In the genomic region with DNA sequence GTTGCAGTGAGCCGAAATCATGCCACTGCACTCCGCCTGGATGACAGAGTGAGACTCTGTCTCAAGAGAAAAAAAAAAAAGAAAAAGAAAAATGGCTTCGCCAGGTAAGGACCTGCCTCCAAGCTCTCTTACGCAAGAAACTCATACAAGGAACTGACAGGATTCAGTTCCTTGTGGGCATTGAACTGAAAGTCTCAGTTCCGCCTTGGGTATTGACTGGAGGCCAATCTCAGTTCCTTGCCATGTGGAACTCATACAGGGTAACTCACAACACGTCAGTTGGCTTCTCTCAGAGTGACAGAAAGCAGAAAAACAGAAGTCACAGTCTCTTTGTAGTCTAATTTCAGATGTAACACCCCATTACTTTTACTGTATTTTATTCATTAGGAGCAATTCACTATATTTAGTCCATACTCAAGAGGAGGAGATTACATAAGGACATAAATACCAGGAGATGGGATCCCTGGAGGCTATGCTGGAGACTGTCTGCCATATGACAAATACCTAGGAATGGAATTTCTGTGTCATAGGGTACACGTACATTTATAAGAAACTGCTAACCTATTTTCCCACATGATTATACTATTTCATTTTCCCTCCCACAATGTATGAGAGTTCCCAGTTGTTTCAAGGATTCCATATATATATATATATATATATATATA, we compare ENCODE assay signal across 1 cellular context.
TF ChIP-seq lines count a peak whose summit lies in the region.

No MANE protein-coding gene starts in this region.

TF ChIP-seq in GM23338, 12 proteins besides CTCF, POLR2A, EP300 and RAD21 (continued from another document):
- TF ChIP-seq, protein P1, sequence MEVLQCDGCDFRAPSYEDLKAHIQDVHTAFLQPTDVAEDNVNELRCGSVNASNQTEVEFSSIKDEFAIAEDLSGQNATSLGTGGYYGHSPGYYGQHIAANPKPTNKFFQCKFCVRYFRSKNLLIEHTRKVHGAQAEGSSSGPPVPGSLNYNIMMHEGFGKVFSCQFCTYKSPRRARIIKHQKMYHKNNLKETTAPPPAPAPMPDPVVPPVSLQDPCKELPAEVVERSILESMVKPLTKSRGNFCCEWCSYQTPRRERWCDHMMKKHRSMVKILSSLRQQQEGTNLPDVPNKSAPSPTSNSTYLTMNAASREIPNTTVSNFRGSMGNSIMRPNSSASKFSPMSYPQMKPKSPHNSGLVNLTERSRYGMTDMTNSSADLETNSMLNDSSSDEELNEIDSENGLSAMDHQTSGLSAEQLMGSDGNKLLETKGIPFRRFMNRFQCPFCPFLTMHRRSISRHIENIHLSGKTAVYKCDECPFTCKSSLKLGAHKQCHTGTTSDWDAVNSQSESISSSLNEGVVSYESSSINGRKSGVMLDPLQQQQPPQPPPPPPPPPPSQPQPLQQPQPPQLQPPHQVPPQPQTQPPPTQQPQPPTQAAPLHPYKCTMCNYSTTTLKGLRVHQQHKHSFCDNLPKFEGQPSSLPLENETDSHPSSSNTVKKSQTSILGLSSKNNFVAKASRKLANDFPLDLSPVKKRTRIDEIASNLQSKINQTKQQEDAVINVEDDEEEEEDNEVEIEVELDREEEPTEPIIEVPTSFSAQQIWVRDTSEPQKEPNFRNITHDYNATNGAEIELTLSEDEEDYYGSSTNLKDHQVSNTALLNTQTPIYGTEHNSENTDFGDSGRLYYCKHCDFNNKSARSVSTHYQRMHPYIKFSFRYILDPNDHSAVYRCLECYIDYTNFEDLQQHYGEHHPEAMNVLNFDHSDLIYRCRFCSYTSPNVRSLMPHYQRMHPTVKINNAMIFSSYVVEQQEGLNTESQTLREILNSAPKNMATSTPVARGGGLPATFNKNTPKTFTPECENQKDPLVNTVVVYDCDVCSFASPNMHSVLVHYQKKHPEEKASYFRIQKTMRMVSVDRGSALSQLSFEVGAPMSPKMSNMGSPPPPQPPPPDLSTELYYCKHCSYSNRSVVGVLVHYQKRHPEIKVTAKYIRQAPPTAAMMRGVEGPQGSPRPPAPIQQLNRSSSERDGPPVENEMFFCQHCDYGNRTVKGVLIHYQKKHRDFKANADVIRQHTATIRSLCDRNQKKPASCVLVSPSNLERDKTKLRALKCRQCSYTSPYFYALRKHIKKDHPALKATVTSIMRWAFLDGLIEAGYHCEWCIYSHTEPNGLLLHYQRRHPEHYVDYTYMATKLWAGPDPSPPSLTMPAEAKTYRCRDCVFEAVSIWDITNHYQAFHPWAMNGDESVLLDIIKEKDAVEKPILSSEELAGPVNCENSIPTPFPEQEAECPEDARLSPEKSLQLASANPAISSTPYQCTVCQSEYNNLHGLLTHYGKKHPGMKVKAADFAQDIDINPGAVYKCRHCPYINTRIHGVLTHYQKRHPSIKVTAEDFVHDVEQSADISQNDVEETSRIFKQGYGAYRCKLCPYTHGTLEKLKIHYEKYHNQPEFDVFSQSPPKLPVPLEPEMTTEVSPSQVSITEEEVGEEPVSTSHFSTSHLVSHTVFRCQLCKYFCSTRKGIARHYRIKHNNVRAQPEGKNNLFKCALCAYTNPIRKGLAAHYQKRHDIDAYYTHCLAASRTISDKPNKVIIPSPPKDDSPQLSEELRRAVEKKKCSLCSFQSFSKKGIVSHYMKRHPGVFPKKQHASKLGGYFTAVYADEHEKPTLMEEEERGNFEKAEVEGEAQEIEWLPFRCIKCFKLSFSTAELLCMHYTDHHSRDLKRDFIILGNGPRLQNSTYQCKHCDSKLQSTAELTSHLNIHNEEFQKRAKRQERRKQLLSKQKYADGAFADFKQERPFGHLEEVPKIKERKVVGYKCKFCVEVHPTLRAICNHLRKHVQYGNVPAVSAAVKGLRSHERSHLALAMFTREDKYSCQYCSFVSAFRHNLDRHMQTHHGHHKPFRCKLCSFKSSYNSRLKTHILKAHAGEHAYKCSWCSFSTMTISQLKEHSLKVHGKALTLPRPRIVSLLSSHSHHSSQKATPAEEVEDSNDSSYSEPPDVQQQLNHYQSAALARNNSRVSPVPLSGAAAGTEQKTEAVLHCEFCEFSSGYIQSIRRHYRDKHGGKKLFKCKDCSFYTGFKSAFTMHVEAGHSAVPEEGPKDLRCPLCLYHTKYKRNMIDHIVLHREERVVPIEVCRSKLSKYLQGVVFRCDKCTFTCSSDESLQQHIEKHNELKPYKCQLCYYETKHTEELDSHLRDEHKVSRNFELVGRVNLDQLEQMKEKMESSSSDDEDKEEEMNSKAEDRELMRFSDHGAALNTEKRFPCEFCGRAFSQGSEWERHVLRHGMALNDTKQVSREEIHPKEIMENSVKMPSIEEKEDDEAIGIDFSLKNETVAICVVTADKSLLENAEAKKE (CRISPR knock-in tag; IDR thresholded peaks at IDR 0.05), result no peak
